ENCODE assay signal across 13 cellular contexts in genomic region chr5:100889896-100890295, GRCh38. TPM values are rescaled to one million over a fixed set of nuclear protein-coding genes. Genes with fewer than 3 reads are reported as not detected.
DNase-seq lines count a peak whose midpoint lies in the region; ATAC-seq, FAIRE-seq and TF ChIP-seq lines count a peak whose summit lies in the region.
"Had no signal": no experiment of that assay in that cellular context is flagged by ENCODE, and none has a peak within 500 bp of the region (broad histone marks: within the 10 kb centered on the region; RNA-seq: fewer than 3 reads in every experiment).

No MANE protein-coding gene starts in this region.

- no peak for ATAC-seq in CD4-positive, alpha-beta T cell (ENCODE audit: poor library complexity)
- ATAC-seq in GM12878 = peak; percentile 1
- ATAC-seq in naive thymus-derived CD8-positive, alpha-beta T cell = no peak

- no peaks in the 10 kb centered on the region for H4K20me1 ChIP-seq in GM12878 (ENCODE audit: control insufficient read depth, insufficient read depth)

- intact Hi-C loops in CD4-positive, alpha-beta T cell (cut with DNase I, micrococcal nuclease) = loop anchor here in 1 of 2 experiments (1.0 kb wide), 1 partner anchor 12 kb away; no protein-coding TSS in a partner anchor
- intact Hi-C loops in GM12878 (cut with micrococcal nuclease; ENCODE audit: unreplicated experiment) = loop anchor here (1.0 to 2.0 kb wide), 3 partner anchors 10 to 61 kb away; no protein-coding TSS in a partner anchor

- peaks cover 15% of the 10 kb centered on the region; the same call in 1 of the 2 replicates for H3K4me1 ChIP-seq in GM12878 (ENCODE audit: control insufficient read depth, insufficient read depth, low read length)

- no peak; a peak in 1 of 4 replicates for TF ChIP-seq EP300 in GM12878 (IDR thresholded peaks at IDR 0.05; ENCODE audit: borderline replicate concordance in 1 of 2, control insufficient read depth in 1 of 2, low read depth in 2 of 2, low read length in 2 of 2)

- FAIRE-seq in GM12878 (lab: Jason Lieb, UNC) = no peak

- no peak for TF ChIP-seq RAD21 in GM12878 (IDR thresholded peaks at IDR 0.05; ENCODE audit: insufficient read depth, low read depth, low read length)

- TSS peak; percentile 10 for BruUV-seq in GM12878 (replicated peaks; lab: Mats Ljungman, UMichigan)

- CTCF ChIA-PET in CD4-positive, alpha-beta T cell (lab: Charles Lee) = interaction anchor here (2.1 kb wide), 1 partner anchor 12 kb away, joined by 14 read pairs; the partner anchor contains the start of gene ST8SIA4
- CTCF ChIA-PET in GM12878 (lab: Yijun Ruan, JAX) = interaction anchor here (6.2 kb wide), 1 partner anchor 11 kb away, joined by 64 read pairs; the partner anchor contains the start of gene ST8SIA4

- peak overlapping the region; percentile 86 for H3K27ac Mint-ChIP-seq in CD4-positive, alpha-beta T cell
- H3K27ac Mint-ChIP-seq in IgD-negative memory B cell = peak overlapping the region; percentile 83 to 97 (median 89)
- H3K27ac Mint-ChIP-seq in naive thymus-derived CD8-positive, alpha-beta T cell = peak overlapping the region; percentile 24 to 94 (median 60)

- H3K79me2 ChIP-seq in GM12878 (ENCODE audit: control insufficient read depth, insufficient read depth, low read length) = peaks cover 84% of the 10 kb centered on the region

- H3K27ac ChIP-seq in CD4-positive, alpha-beta T cell (ENCODE audit: low read depth, low read length) = no peak overlapping the region
- H3K27ac ChIP-seq in GM12878 (ENCODE audit: control insufficient read depth, insufficient read depth) (peak overlapping the region; percentile 87), substantia nigra (ENCODE audit: low read depth, low read length, poor library complexity, severe bottlenecking) (no peak overlapping the region)
- H3K27ac ChIP-seq: brain microvascular endothelial cell had no signal

- RAD21 ChIA-PET in GM12878 (lab: Charles Lee; ENCODE audit: unreplicated experiment) = interaction anchor here (0.8 to 15.0 kb wide), 11 partner anchors 13 to 114 kb away, joined by 3 to 275 read pairs (median 6); partner anchors contain the start of gene ST8SIA4

- H3K27me3 Mint-ChIP-seq in CD4-positive, alpha-beta T cell = no peaks in the 10 kb centered on the region
- no peaks in the 10 kb centered on the region for H3K27me3 Mint-ChIP-seq in IgD-negative memory B cell
- H3K27me3 Mint-ChIP-seq in naive thymus-derived CD8-positive, alpha-beta T cell = no peaks in the 10 kb centered on the region

- in situ Hi-C loops in GM12878 (cut with MboI) = no loop called here

- SMC1A ChIA-PET in GM12878 (lab: Charles Lee; ENCODE audit: uncharacterized antibody, unreplicated experiment) = interaction anchor here (1.0 to 15.8 kb wide), 10 partner anchors 11 to 114 kb away, joined by 3 to 281 read pairs (median 13); partner anchors contain the start of gene ST8SIA4

- H3K4me3 ChIP-seq in GM12878 = peak overlapping the region; percentile 58

- peaks cover 0 to 18% of the 10 kb centered on the region in 2 experiments; a peak in 2 of 4 replicates for H3K36me3 ChIP-seq in GM12878 (ENCODE audit: control insufficient read depth in 2 of 2, insufficient read depth in 2 of 2, low read length in 1 of 2)
- H3K36me3 ChIP-seq: brain microvascular endothelial cell had no signal

- H3K9me3 Mint-ChIP-seq in CD4-positive, alpha-beta T cell = no peaks in the 10 kb centered on the region
- H3K9me3 Mint-ChIP-seq in IgD-negative memory B cell = no peaks in the 10 kb centered on the region
- no peaks in the 10 kb centered on the region for H3K9me3 Mint-ChIP-seq in naive thymus-derived CD8-positive, alpha-beta T cell

- DNase-seq in CD4-positive, alpha-beta T cell = no peak
- DNase-seq in GM12878 (ENCODE audit: low read depth, low spot score) (no peak), cerebellar nuclear complex (lab: John Stamatoyannopoulos, UW) (no peak), substantia nigra (lab: John Stamatoyannopoulos, UW) (no peak), SK-N-DZ (ENCODE audit: low spot score) (no peak), UCSD-AML1 (lab: John Stamatoyannopoulos, UW; ENCODE audit: unreplicated experiment) (no peak)
- peak in 1 of 10 donors; percentile 5 for DNase-seq in naive thymus-derived CD8-positive, alpha-beta T cell
- DNase-seq: activated CD4-positive, CD25-positive, alpha-beta regulatory T cell; brain microvascular endothelial cell; hypothalamus; NCI-H526; occipital lobe had no signal

- no peaks in the 10 kb centered on the region for H3K9me3 ChIP-seq in CD4-positive, alpha-beta T cell (ENCODE audit: control insufficient read depth, low read length)
- H3K9me3 ChIP-seq in GM12878 (replicated peaks; ENCODE audit: control insufficient read depth, insufficient read depth, low read length) = peaks cover 4% of the 10 kb centered on the region

- POLR2A ChIA-PET in CD4-positive, alpha-beta T cell (lab: Charles Lee) = interaction anchor here (12.2 kb wide), 1 partner anchor 13 kb away, joined by 181 read pairs; the partner anchor contains the start of gene ST8SIA4
- POLR2A ChIA-PET in GM12878 (lab: Charles Lee) = interaction anchor here (0.9 to 5.2 kb wide), 3 partner anchors 13 to 111 kb away, joined by 3 to 49 read pairs (median 4); partner anchors contain the start of gene ST8SIA4
- POLR2A ChIA-PET in naive thymus-derived CD8-positive, alpha-beta T cell (lab: Charles Lee) = interaction anchor here (0.7 to 3.1 kb wide), 3 partner anchors 8 to 12 kb away, joined by 3 to 11 read pairs (median 8); partner anchors contain the start of gene ST8SIA4

- peak overlapping the region; percentile 24 for H3K9ac ChIP-seq in GM12878 (ENCODE audit: control insufficient read depth, insufficient read depth, low read length)

- peak overlapping the region; percentile 79 for H3K4me3 Mint-ChIP-seq in CD4-positive, alpha-beta T cell
- peak overlapping the region; percentile 64 to 92 (median 86) for H3K4me3 Mint-ChIP-seq in IgD-negative memory B cell
- H3K4me3 Mint-ChIP-seq in naive thymus-derived CD8-positive, alpha-beta T cell = peak overlapping the region; percentile 29 to 82 (median 63)

- peaks cover 62% of the 10 kb centered on the region for H3K36me3 Mint-ChIP-seq in CD4-positive, alpha-beta T cell (ENCODE audit: low read depth)
- H3K36me3 Mint-ChIP-seq in IgD-negative memory B cell = peaks cover 10% of the 10 kb centered on the region
- H3K36me3 Mint-ChIP-seq in naive thymus-derived CD8-positive, alpha-beta T cell = peaks cover 0 to 36% (median 11%) of the 10 kb centered on the region in 3 donors

- 0% methylated on average over 3 of the region's 3 CpGs for WGBS in GM12878 (ENCODE audit: insufficient coverage, insufficient replicate concordance, low lambda C conversion rate, missing lambda C conversion rate)

- no peak for TF ChIP-seq CTCF in CD4-positive, alpha-beta T cell (IDR thresholded peaks at IDR 0.05)
- no peak for TF ChIP-seq CTCF in GM12878 (IDR thresholded peaks at IDR 0.05 in 2 of 3, conservative IDR thresholded peaks at IDR 0.05 in 1 of 3; ENCODE audit: control insufficient read depth in 2 of 3, extremely low read depth in 1 of 3, insufficient read depth in 1 of 3, low read depth in 3 of 3, low read length in 3 of 3)

- peak overlapping the region; percentile 88 for H3K4me2 ChIP-seq in GM12878 (ENCODE audit: control insufficient read depth, insufficient read depth)

- no peaks in the 10 kb centered on the region for H3K27me3 ChIP-seq in CD4-positive, alpha-beta T cell (ENCODE audit: control insufficient read depth, insufficient read depth, low read length)
- no peaks in the 10 kb centered on the region for H3K27me3 ChIP-seq in GM12878 (replicated peaks in 1 of 2; ENCODE audit: control insufficient read depth in 2 of 2, insufficient read depth in 2 of 2, low read length in 1 of 2)
- H3K27me3 ChIP-seq: brain microvascular endothelial cell had no signal

- no peak overlapping the region; the same call in 1 of the 2 replicates for H2AFZ ChIP-seq in GM12878 (ENCODE audit: control insufficient read depth, low read depth, low read length)

- no peak for TF ChIP-seq POLR2A in GM12878 (IDR thresholded peaks at IDR 0.05; ENCODE audit: low read depth, low read length)

- H3K4me1 Mint-ChIP-seq in CD4-positive, alpha-beta T cell (ENCODE audit: low read depth) = peaks cover 78% of the 10 kb centered on the region
- H3K4me1 Mint-ChIP-seq in IgD-negative memory B cell = peaks cover 48 to 60% (median 56%) of the 10 kb centered on the region in 3 donors
- H3K4me1 Mint-ChIP-seq in naive thymus-derived CD8-positive, alpha-beta T cell = peaks cover 12 to 77% (median 55%) of the 10 kb centered on the region in 4 donors

TF ChIP-seq in GM12878, 131 proteins besides CTCF, POLR2A, EP300 and RAD21:
- TF ChIP-seq ASH2L (IDR thresholded peaks at IDR 0.05; ENCODE audit: borderline replicate concordance, low read depth) (0 out of 2 replicates have a peak, but pooled peaks have one; percentile 12), NRF1 (conservative IDR thresholded peaks at IDR 0.05; ENCODE audit: low read depth, low read length) (no peak), MEF2A (IDR thresholded peaks at IDR 0.05; ENCODE audit: insufficient read depth, low read depth, low read length) (0 out of 2 replicates have a peak, but pooled peaks have one; percentile 36), CBFB (IDR thresholded peaks at IDR 0.05; ENCODE audit: low read depth) (no peak)
TF ChIP-seq in GM12878: peak in this region for 2.

RNA-seq across cellular contexts. Expression of gene ST8SIA4, which starts 13.2 kb away (rescaled TPM):
- total RNA-seq in CD4-positive, alpha-beta T cell = 10 to 100 TPM; 17.8 to 19.5 TPM
- 24.2 TPM for polyA plus RNA-seq in IgD-negative memory B cell
- total RNA-seq in GM12878 (2013; cell fraction: nucleolus; rRNA removed) = 158 and 176 TPM in 2 replicates
- 16.0 and 20.1 TPM in 2 replicates for total RNA-seq in GM12878 (2014; rRNA removed)
- 22.2 and 24.3 TPM in 2 replicates for total RNA-seq in GM12878 (2014; rRNA removed; fragmentation: Illumina TruSeq; extraction: Trizol)
- 29.4 and 30.3 TPM in 2 replicates for total RNA-seq in GM12878 (2021)
- 6.6 TPM for polyA plus RNA-seq in GM12878 (2011; ENCODE audit: low read depth)
- polyA plus RNA-seq in GM12878 (2011; rRNA removed) = 30.9 and 47.1 TPM in 2 replicates
- 11.6 and 12.3 TPM in 2 replicates for polyA plus RNA-seq in GM12878 (2011; cell fraction: cytosol; rRNA removed)
- polyA plus RNA-seq in GM12878 (2011; cell fraction: nucleus; rRNA removed) = 12.6 and 15.7 TPM in 2 replicates
- 11.4 and 12.2 TPM in 2 replicates for polyA plus RNA-seq in GM12878 (2012)
- 11.8 and 15.0 TPM in 2 replicates for polyA plus RNA-seq in GM12878 (2014; fragmentation: Illumina TruSeq; extraction: Trizol)
- polyA plus RNA-seq in GM12878 (2014; fragmentation: Nextera tagmentation; extraction: Ambion mirVana) = 1 to 10 TPM; 4.4 to 7.3 TPM
- 11.5 and 18.8 TPM in 2 replicates for polyA plus RNA-seq in GM12878 (2014; rRNA removed)
- polyA plus RNA-seq in GM12878 (2016; fragmentation: Nextera tagmentation; extraction: Ambion mirVana) = 10 to 100 TPM; 20.3 to 23.2 TPM
- 50.8 and 52.2 TPM in 2 replicates for polyA minus RNA-seq in GM12878 (2011; rRNA and poly(A)+ RNA removed)
- 14.7 and 18.0 TPM in 2 replicates for polyA minus RNA-seq in GM12878 (2011; cell fraction: cytosol; rRNA and poly(A)+ RNA removed)
- 101 and 123 TPM in 2 replicates for polyA minus RNA-seq in GM12878 (2011; cell fraction: nucleus; rRNA and poly(A)+ RNA removed)
- total RNA-seq in naive thymus-derived CD8-positive, alpha-beta T cell = 10 to 100 TPM; 24.3 to 28.1 TPM
- 10 to 100 TPM in 1 of 3 donors, 1 to 10 TPM in 2; 6.8 to 10.9 (median 9.8) TPM for polyA plus RNA-seq in naive thymus-derived CD8-positive, alpha-beta T cell
- 9.1 and 10.3 TPM in 2 replicates for polyA plus RNA-seq in SK-N-DZ (2014; cell fraction: cytosol; rRNA removed)
- 3.7 and 4.0 TPM in 2 replicates for polyA plus RNA-seq in SK-N-DZ (2014; cell fraction: nucleus; rRNA removed)
